Comparison of ENCODE assay signal across 1 cellular context in genomic region chr4:47913328-47913727, GRCh38.
TF ChIP-seq lines count a peak whose summit lies in the region.

No MANE protein-coding gene starts in this region.

TF ChIP-seq in A549, 52 proteins besides CTCF, POLR2A, EP300 and RAD21 (continued from another document):
- no peak for TF ChIP-seq BCL3 (IDR thresholded peaks at IDR 0.05)
- TF ChIP-seq KDM5A (IDR thresholded peaks at IDR 0.05), result no peak
- TF ChIP-seq CBX2 (IDR thresholded peaks at IDR 0.05; ENCODE audit: borderline replicate concordance, low read depth), result no peak
